ENCODE assay signal across 17 cellular contexts in the genomic region with DNA sequence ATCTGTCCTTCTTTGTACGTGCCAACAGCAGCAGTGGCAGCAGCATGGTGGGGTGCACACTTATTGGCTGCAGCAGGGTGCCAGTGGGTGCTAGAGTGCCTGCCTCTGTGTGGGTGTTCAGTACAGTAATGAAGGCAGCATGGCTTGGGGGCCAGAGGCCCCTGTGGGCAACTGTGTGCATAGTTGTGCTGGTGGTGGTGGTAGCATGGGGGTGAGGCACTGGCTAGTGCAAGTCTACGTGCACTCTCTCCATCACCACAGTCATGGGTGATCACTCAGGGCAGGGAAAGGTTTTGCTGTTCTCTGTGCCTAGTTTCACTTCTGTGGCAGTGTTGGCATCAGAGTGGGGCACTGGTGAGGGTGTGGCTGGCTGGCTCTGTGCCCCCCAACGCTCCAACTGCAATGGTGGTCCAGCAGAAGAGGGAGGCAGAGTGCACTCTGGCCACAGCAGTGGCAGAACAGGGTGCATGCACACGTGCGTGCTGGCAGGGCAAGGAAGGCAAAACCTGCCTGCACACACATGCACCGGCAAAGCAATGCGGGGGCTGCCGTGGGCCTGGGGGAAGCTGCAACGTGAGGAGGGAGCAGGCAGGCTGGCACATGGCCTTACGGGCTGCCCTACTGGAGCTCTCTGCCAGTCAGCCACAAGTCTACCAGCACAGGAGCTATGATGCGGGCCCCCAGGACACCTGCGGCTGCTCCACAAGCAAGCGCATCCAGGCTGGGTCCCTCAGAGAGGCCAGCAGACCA.
A peak's percentile ranks its signal among the peaks of the same experiment; 100 is the strongest.
DNase-seq lines count a peak whose midpoint lies in the region; ATAC-seq and TF ChIP-seq lines count a peak whose summit lies in the region.
"Had no signal": no experiment of that assay in that cellular context is flagged by ENCODE, and none has a peak within 500 bp of the region (broad histone marks: within the 10 kb centered on the region; RNA-seq: fewer than 3 reads in every experiment).

No MANE protein-coding gene starts in this region.

- H2AK5ac ChIP-seq in IMR-90 (ENCODE audit: low read depth, low read length) = no peak overlapping the region

- intact Hi-C loops in IMR-90 (cut with micrococcal nuclease) = no loop called here

- H3K9me3 ChIP-seq in IMR-90 (ENCODE audit: control insufficient read depth, insufficient read depth, low read length) = no peaks in the 10 kb centered on the region; the same call in 1 of the 2 replicates
- H3K9me3 ChIP-seq: Caco-2, HAP-1 had no signal

- ATAC-seq in IMR-90 (ENCODE audit: low read depth) (no peak), esophagus mucosa (peak; percentile 23), HG03280 (IDR thresholded peaks at IDR 0.05; ENCODE audit: unreplicated experiment) (no peak), GM19328 (IDR thresholded peaks at IDR 0.05; ENCODE audit: unreplicated experiment) (no peak)

- no peaks in the 10 kb centered on the region for H4K20me1 ChIP-seq in IMR-90 (ENCODE audit: insufficient read depth, low read length)

- TF ChIP-seq POLR2A in IMR-90 (IDR thresholded peaks at IDR 0.05; ENCODE audit: low read depth, low read length) = no peak

- H2BK5ac ChIP-seq in IMR-90 (ENCODE audit: low read depth, low read length, poor library complexity, severe bottlenecking) = no peak overlapping the region

- no peak overlapping the region for H3K4me2 ChIP-seq in IMR-90 (ENCODE audit: low read depth, low read length)
- H3K4me2 ChIP-seq: KMS-11 had no signal

- peaks cover 4% of the 10 kb centered on the region for H3K4me1 ChIP-seq in IMR-90 (ENCODE audit: control insufficient read depth, insufficient read depth, low read length)
- H3K4me1 ChIP-seq: Caco-2, HAP-1 had no signal

- H3K9me1 ChIP-seq in IMR-90 (ENCODE audit: insufficient read depth, low read length) = peaks cover 5% of the 10 kb centered on the region

- no peak overlapping the region for H2AK9ac ChIP-seq in IMR-90 (replicated peaks; ENCODE audit: low read depth, low read length, poor library complexity)

- in situ Hi-C loops in IMR-90 (cut with MboI; ENCODE audit: low sequenced_read_pairs) = no loop called here

- 66% methylated on average over 4 of the region's 13 CpGs; no CpG with 5 or more reads in 1 of the 2 experiments for WGBS in IMR-90 (ENCODE audit: extremely low coverage in 2 of 2, insufficient read length in 1 of 2), 2 experiments

- H3K4me3 ChIP-seq in IMR-90 (ENCODE audit: insufficient read depth, low read depth, low read length) = no peak overlapping the region
- H3K4me3 ChIP-seq: HAP-1 had no signal

- H3K18ac ChIP-seq in IMR-90 (ENCODE audit: low read depth, low read length) = no peak overlapping the region

- no peak overlapping the region for H3K9ac ChIP-seq in IMR-90 (ENCODE audit: low read depth, low read length)
- H3K9ac ChIP-seq: KMS-11 had no signal

- no peak overlapping the region for H3K27ac ChIP-seq in IMR-90 (ENCODE audit: insufficient read depth, low read length)
- H3K27ac ChIP-seq: C4-2B, KMS-11 had no signal

- H2BK20ac ChIP-seq in IMR-90 (ENCODE audit: low read depth, low read length) = no peak overlapping the region

- BruUV-seq in IMR-90 (replicated peaks; lab: Mats Ljungman, UMichigan) = no TSS peak

- POLR2A ChIA-PET in IMR-90 (lab: Charles Lee; ENCODE audit: unreplicated experiment) = no interaction called here

- peak overlapping the region; percentile 1 for H2AFZ ChIP-seq in IMR-90 (replicated peaks; ENCODE audit: low read length, poor library complexity)

- H4K91ac ChIP-seq in IMR-90 (ENCODE audit: insufficient read depth, low read depth, low read length) = no peak overlapping the region

- H2BK15ac ChIP-seq in IMR-90 (ENCODE audit: low read depth, low read length) = no peak overlapping the region

- no peak for TF ChIP-seq CTCF in IMR-90 (conservative IDR thresholded peaks at IDR 0.05; ENCODE audit: low read depth, low read length)

- dilution Hi-C loops in IMR-90 (cut with HindIII; ENCODE audit: low sequenced_read_pairs, unreplicated experiment) = no loop called here

- H3K4ac ChIP-seq in IMR-90 (ENCODE audit: low read depth, low read length) = no peak overlapping the region

- no peak overlapping the region for H3K56ac ChIP-seq in IMR-90 (ENCODE audit: extremely low read depth, insufficient read depth, low read length)

- CTCF ChIA-PET in IMR-90 (lab: Yijun Ruan, JAX) = no interaction called here

- no peak overlapping the region for H2BK120ac ChIP-seq in IMR-90 (ENCODE audit: low read depth, low read length)

- no peak overlapping the region for H4K8ac ChIP-seq in IMR-90 (ENCODE audit: low read depth in 2 of 2, low read length in 2 of 2)

- no peak overlapping the region for H4K5ac ChIP-seq in IMR-90 (ENCODE audit: low read depth, low read length)

- DNase-seq in IMR-90 (no peak), mesenteric fat pad (ENCODE audit: low spot score) (peak; percentile 55), GDM1 (lab: John Stamatoyannopoulos, UW) (no peak), AG08396 (ENCODE audit: low spot score) (no peak)
- DNase-seq: ACHN; AML-193; Caco-2; CD4-positive, alpha-beta T cell; DMS153; DMS79; GF-D8 had no signal

- peaks cover 3% of the 10 kb centered on the region for H3K27me3 ChIP-seq in IMR-90 (ENCODE audit: control insufficient read depth, insufficient read depth, low read length)

- no peaks in the 10 kb centered on the region for H3K36me3 ChIP-seq in IMR-90 (ENCODE audit: control insufficient read depth, insufficient read depth, low read length)

- H3K79me1 ChIP-seq in IMR-90 (ENCODE audit: low read depth in 1 of 2, low read length in 2 of 2) = no peaks in the 10 kb centered on the region

- H3K14ac ChIP-seq in IMR-90 (replicated peaks; ENCODE audit: low read depth, low read length) = no peak overlapping the region

- no peak overlapping the region for H3K23ac ChIP-seq in IMR-90 (ENCODE audit: low read depth, low read length)

- no peak for TF ChIP-seq RAD21 in IMR-90 (IDR thresholded peaks at IDR 0.05; ENCODE audit: low read length)

TF ChIP-seq in IMR-90, 13 proteins besides CTCF, POLR2A, EP300 and RAD21:
- no peak for TF ChIP-seq CEBPB (IDR thresholded peaks at IDR 0.05; ENCODE audit: low read depth, low read length)
- TF ChIP-seq FOS (IDR thresholded peaks at IDR 0.05; ENCODE audit: low read depth, low read length) = no peak
- no peak for TF ChIP-seq NFE2L2 (IDR thresholded peaks at IDR 0.05; ENCODE audit: low read depth, low read length)
- no peak for TF ChIP-seq MXI1 (IDR thresholded peaks at IDR 0.05; ENCODE audit: borderline replicate concordance, low read depth, low read length)
- no peak for TF ChIP-seq CHD1 (IDR thresholded peaks at IDR 0.05; ENCODE audit: low read depth, low read length)
- TF ChIP-seq MAFK (IDR thresholded peaks at IDR 0.05; ENCODE audit: low read depth, low read length) = no peak
- no peak for TF ChIP-seq BHLHE40 (IDR thresholded peaks at IDR 0.05; ENCODE audit: low read depth, low read length)
- no peak for TF ChIP-seq RFX5 (IDR thresholded peaks at IDR 0.05; ENCODE audit: low read depth, low read length)
- TF ChIP-seq MAZ (IDR thresholded peaks at IDR 0.05; ENCODE audit: borderline replicate concordance, low read depth, low read length) = no peak
- TF ChIP-seq, protein P1, sequence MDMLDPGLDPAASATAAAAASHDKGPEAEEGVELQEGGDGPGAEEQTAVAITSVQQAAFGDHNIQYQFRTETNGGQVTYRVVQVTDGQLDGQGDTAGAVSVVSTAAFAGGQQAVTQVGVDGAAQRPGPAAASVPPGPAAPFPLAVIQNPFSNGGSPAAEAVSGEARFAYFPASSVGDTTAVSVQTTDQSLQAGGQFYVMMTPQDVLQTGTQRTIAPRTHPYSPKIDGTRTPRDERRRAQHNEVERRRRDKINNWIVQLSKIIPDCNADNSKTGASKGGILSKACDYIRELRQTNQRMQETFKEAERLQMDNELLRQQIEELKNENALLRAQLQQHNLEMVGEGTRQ (IDR thresholded peaks at IDR 0.05; ENCODE audit: low read depth, low read length) = no peak
- TF ChIP-seq SMC3 (IDR thresholded peaks at IDR 0.05; ENCODE audit: low read depth, low read length) = no peak
- no peak for TF ChIP-seq RCOR1 (IDR thresholded peaks at IDR 0.05; ENCODE audit: insufficient replicate concordance, low read length)
- TF ChIP-seq, protein P2, sequence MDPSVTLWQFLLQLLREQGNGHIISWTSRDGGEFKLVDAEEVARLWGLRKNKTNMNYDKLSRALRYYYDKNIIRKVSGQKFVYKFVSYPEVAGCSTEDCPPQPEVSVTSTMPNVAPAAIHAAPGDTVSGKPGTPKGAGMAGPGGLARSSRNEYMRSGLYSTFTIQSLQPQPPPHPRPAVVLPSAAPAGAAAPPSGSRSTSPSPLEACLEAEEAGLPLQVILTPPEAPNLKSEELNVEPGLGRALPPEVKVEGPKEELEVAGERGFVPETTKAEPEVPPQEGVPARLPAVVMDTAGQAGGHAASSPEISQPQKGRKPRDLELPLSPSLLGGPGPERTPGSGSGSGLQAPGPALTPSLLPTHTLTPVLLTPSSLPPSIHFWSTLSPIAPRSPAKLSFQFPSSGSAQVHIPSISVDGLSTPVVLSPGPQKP (IDR thresholded peaks at IDR 0.05; ENCODE audit: borderline replicate concordance, low read depth, low read length) = no peak
